Comparison of ENCODE assay signal across 8 cellular contexts in the genomic region with DNA sequence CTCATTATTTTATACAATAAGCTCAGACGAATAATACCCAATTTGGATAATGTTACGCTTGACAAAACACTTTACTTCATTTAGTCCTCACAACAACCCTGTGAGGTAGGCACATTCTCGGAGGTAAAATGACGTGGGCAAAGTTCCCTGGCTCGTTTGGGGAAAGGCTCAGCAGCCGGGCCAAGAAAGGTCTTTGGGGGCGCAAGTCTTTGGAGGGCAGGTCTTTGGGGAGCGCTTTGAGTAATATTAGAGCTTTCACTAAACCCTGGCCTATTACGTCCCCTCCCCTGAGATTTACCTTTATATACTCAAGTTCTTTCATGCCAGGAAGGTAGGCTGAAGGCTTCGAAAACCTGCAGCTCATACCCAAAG. TPM values are rescaled to one million over a fixed set of nuclear protein-coding genes. Genes with fewer than 3 reads are reported as not detected.
DNase-seq lines count a peak whose midpoint lies in the region; ATAC-seq, FAIRE-seq and TF ChIP-seq lines count a peak whose summit lies in the region.

No MANE protein-coding gene starts in this region.

- peaks cover 0 to 3% of the 10 kb centered on the region in 2 donors for H3K36me3 ChIP-seq in kidney (ENCODE audit: control insufficient read depth in 1 of 2, insufficient read depth in 2 of 2, low read length in 2 of 2)

- POLR2A ChIA-PET in CD4-positive, alpha-beta T cell (lab: Charles Lee), result interaction anchor here (0.9 to 1.5 kb wide), 6 partner anchors 28 to 1226 kb away, joined by 3 to 5 read pairs (median 3); a partner anchor contains a TSS

- peak overlapping the region; percentile 91 to 95 for H3K9ac ChIP-seq in kidney (ENCODE audit: low read length in 2 of 2)

- no peak for TF ChIP-seq CTCF in CD4-positive, alpha-beta T cell (IDR thresholded peaks at IDR 0.05)
- TF ChIP-seq CTCF in kidney (IDR thresholded peaks at IDR 0.05; ENCODE audit: borderline replicate concordance, extremely low read depth, insufficient read depth) (no peak), GM13977 (IDR thresholded peaks at IDR 0.05; ENCODE audit: extremely low read depth, insufficient read depth, missing control alignments) (no peak)

- ATAC-seq in CD4-positive, alpha-beta T cell (ENCODE audit: poor library complexity), result no peak
- ATAC-seq in HG03520 (IDR thresholded peaks at IDR 0.05; ENCODE audit: unreplicated experiment) (peak; percentile 3), GM21528 (IDR thresholded peaks at IDR 0.05; ENCODE audit: low FRiP score, unreplicated experiment) (no peak), HG02798 (IDR thresholded peaks at IDR 0.05; ENCODE audit: poor library complexity, unreplicated experiment) (no peak)

- H3K4me3 ChIP-seq in kidney (ENCODE audit: low read length in 2 of 2), result peak overlapping the region; percentile 81 to 87

- H3K27me3 Mint-ChIP-seq in CD4-positive, alpha-beta T cell, result peaks cover 6% of the 10 kb centered on the region

- H3K4me1 ChIP-seq in kidney (ENCODE audit: control insufficient read depth in 1 of 2, insufficient read depth in 1 of 2, low read depth in 1 of 2, low read length in 2 of 2), result peaks cover 0 to 17% of the 10 kb centered on the region in 2 donors

- in situ Hi-C loops in GM13977 (cut with MboI; ENCODE audit: low pct_unique_long_range_greater_than_20kb, low sequenced_read_pairs, unreplicated experiment), result no loop called here

- H3K4me3 Mint-ChIP-seq in CD4-positive, alpha-beta T cell, result peak overlapping the region; percentile 97

- H3K9me3 Mint-ChIP-seq in CD4-positive, alpha-beta T cell, result no peaks in the 10 kb centered on the region

- no peak for FAIRE-seq in kidney (lab: Jason Lieb, UNC)

- peaks cover 53% of the 10 kb centered on the region for H3K4me1 Mint-ChIP-seq in CD4-positive, alpha-beta T cell (ENCODE audit: low read depth)

- no peaks in the 10 kb centered on the region for H3K9me3 ChIP-seq in CD4-positive, alpha-beta T cell (ENCODE audit: control insufficient read depth, low read length)
- no peaks in the 10 kb centered on the region for H3K9me3 ChIP-seq in kidney (ENCODE audit: control insufficient read depth in 1 of 2, low read length in 2 of 2)

- H3K27me3 ChIP-seq in CD4-positive, alpha-beta T cell (ENCODE audit: control insufficient read depth, insufficient read depth, low read length), result no peaks in the 10 kb centered on the region

- H3K27ac ChIP-seq in CD4-positive, alpha-beta T cell (ENCODE audit: low read depth, low read length), result peak overlapping the region; percentile 96
- peak overlapping the region; percentile 95 for H3K27ac ChIP-seq in angular gyrus (ENCODE audit: low read depth, low read length)
- H3K27ac ChIP-seq in kidney (ENCODE audit: low read depth in 2 of 2, low read length in 2 of 2), result peak overlapping the region; percentile 96 to 99
- peak overlapping the region; percentile 88 for H3K27ac ChIP-seq in substantia nigra (ENCODE audit: low read depth, low read length, poor library complexity, severe bottlenecking)

- CTCF ChIA-PET in CD4-positive, alpha-beta T cell (lab: Charles Lee), result no interaction called here

- peaks cover 30% of the 10 kb centered on the region for H3K36me3 Mint-ChIP-seq in CD4-positive, alpha-beta T cell (ENCODE audit: low read depth)

- DNase-seq in CD4-positive, alpha-beta T cell, result peak in 1 of 10 experiments; percentile 12
- no peak for DNase-seq in kidney
- DNase-seq in substantia nigra (lab: John Stamatoyannopoulos, UW), result peak in 2 of 49 donors; percentile 10 to 39
- no peak for DNase-seq in GM13977 (ENCODE audit: low spot score)

- intact Hi-C loops in CD4-positive, alpha-beta T cell (cut with DNase I, micrococcal nuclease), result loop anchor here (1.0 to 10.0 kb wide), 10 partner anchors 78 to 1857 kb away; a partner anchor contains a TSS
- intact Hi-C loops in kidney (cut with DNase I), result no loop called here

- H3K27ac Mint-ChIP-seq in CD4-positive, alpha-beta T cell, result peak overlapping the region; percentile 100

RNA-seq across cellular contexts. Expression of a gene that starts 0.4 kb away (rescaled TPM):
- 1 to 10 TPM; 2.6 to 3.0 TPM for total RNA-seq in CD4-positive, alpha-beta T cell
- 10.3 TPM for total RNA-seq in kidney
- 28.7 TPM for polyA plus RNA-seq in kidney (ENCODE audit: insufficient read depth, low read depth, low replicate concordance)

RNA-seq across cellular contexts. Expression of a gene that starts 0.8 kb away (rescaled TPM):
- total RNA-seq in CD4-positive, alpha-beta T cell, result 10 to 100 TPM; 29.2 to 32.8 TPM
- total RNA-seq in kidney, result 74.1 TPM
- polyA plus RNA-seq in kidney (ENCODE audit: insufficient read depth, low read depth, low replicate concordance), result 68.4 TPM
